8 cellular contexts compared by ENCODE assay signal in the genomic region with DNA sequence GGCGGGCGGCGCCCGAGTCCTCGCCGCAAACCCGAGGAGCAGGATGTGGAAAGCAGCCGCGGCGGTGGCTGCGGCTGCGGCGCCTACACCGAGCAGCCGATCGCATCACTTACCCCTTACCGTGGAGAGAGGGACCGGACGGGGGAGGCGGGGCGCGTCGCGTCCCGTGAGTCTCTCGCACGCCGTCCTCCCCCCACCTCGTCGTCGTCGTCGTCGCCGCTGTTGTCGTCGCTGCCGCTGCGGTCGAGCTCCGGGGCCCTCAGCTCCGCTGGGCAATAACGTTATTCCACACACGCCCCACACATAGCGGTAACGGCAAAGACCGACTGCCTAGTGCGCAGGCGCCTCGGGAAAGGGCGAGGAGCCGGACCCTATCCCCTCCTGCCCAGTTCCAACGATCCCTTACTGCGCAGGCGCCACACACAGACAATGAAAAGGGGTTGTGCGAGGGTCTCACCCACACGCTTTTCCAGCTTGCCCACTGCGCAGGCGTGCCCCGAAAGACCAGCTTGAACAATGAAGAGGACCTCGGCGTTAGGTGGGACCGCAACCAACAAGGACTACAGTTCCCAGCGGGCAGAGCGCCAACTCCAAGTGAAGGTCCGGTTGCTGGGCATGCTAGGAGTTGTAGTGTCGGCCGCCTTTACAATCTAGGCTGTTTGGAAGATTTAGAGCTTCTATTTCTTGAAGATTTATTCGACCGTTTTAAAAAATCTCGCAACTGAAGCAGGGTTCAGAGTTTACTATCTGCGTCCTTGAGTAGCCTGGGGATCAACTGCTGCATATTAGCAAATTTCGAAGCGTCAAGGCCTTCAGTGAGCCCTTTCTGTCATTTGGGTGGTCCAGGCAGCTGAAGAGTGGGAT. TPM values are rescaled to one million over a fixed set of nuclear protein-coding genes. Genes with fewer than 3 reads are reported as not detected.
A peak's percentile ranks its signal among the peaks of the same experiment; 100 is the strongest.
DNase-seq lines count a peak whose midpoint lies in the region; ATAC-seq, FAIRE-seq and TF ChIP-seq lines count a peak whose summit lies in the region.

A gene (minus strand): TSS at position 355 of the 864 bp plus-strand sequence. CDS start 30,001 bp downstream, outside the sequence.

- peak within 1 kb of the TSS; percentile 81 to 97 for H3K9ac ChIP-seq in kidney (ENCODE audit: low read length in 2 of 2)

- H3K4me1 ChIP-seq in kidney (ENCODE audit: control insufficient read depth in 1 of 2, insufficient read depth in 1 of 2, low read depth in 1 of 2, low read length in 2 of 2): peaks cover 6 to 21% of the 10 kb centered on the region in 2 donors

- no peaks in the 10 kb centered on the region for H3K36me3 ChIP-seq in kidney (ENCODE audit: control insufficient read depth in 1 of 2, insufficient read depth in 2 of 2, low read length in 2 of 2)

- TF ChIP-seq CTCF in kidney (IDR thresholded peaks at IDR 0.05; ENCODE audit: borderline replicate concordance, extremely low read depth, insufficient read depth): no peak

- FAIRE-seq in kidney (lab: Jason Lieb, UNC): no peak

- H3K4me3 ChIP-seq in kidney (ENCODE audit: low read length in 2 of 2): peak within 1 kb of the TSS; percentile 96 to 99

- H3K9me3 ChIP-seq in kidney (ENCODE audit: control insufficient read depth in 1 of 2, low read length in 2 of 2): no peaks in the 10 kb centered on the region

- ATAC-seq in GM18909 (IDR thresholded peaks at IDR 0.05; ENCODE audit: poor library complexity, unreplicated experiment): peak; percentile 66
- ATAC-seq in HG03175 (IDR thresholded peaks at IDR 0.05; ENCODE audit: unreplicated experiment): peak; percentile 56
- ATAC-seq in activated CD4-positive, CD25-positive, alpha-beta regulatory T cell treated with anti-CD3 and anti-CD28 coated beads, Interleukin-2, amount 50 U/mL, for 24 hours: peak; percentile 68 to 72

- H3K27ac ChIP-seq in kidney (ENCODE audit: low read depth in 2 of 2, low read length in 2 of 2): peak within 1 kb of the TSS; percentile 96 to 97

- peak; percentile 93 for DNase-seq in AG08395 (ENCODE audit: low spot score)
- DNase-seq in NCI-H226: peak; percentile 93
- peak; percentile 99 for DNase-seq in cerebellar cortex (ENCODE audit: low spot score)
- DNase-seq in kidney: peak; percentile 98
- DNase-seq in stimulated activated CD4-positive, alpha-beta T cell treated with anti-CD3 and anti-CD28 coated beads, Interleukin-15, amount 100 ng/mL, for 24 hours: peak; percentile 92

- intact Hi-C loops in kidney (cut with DNase I): no loop called here

RNA-seq across cellular contexts. Expression of the gene that starts here (rescaled TPM):
- 43.2 TPM for total RNA-seq in kidney
- polyA plus RNA-seq in kidney (ENCODE audit: insufficient read depth, low read depth, low replicate concordance): 6.8 TPM

Comparison
In these comparisons a context has a peak if more than half of its experiments do, and no peak if none do; other contexts are left out.
1. Peak in every context shown above with its lines: DNase-seq, ATAC-seq, H3K4me3 ChIP-seq and H3K27ac ChIP-seq.